1 cellular context compared by ENCODE assay signal in the genomic region with DNA sequence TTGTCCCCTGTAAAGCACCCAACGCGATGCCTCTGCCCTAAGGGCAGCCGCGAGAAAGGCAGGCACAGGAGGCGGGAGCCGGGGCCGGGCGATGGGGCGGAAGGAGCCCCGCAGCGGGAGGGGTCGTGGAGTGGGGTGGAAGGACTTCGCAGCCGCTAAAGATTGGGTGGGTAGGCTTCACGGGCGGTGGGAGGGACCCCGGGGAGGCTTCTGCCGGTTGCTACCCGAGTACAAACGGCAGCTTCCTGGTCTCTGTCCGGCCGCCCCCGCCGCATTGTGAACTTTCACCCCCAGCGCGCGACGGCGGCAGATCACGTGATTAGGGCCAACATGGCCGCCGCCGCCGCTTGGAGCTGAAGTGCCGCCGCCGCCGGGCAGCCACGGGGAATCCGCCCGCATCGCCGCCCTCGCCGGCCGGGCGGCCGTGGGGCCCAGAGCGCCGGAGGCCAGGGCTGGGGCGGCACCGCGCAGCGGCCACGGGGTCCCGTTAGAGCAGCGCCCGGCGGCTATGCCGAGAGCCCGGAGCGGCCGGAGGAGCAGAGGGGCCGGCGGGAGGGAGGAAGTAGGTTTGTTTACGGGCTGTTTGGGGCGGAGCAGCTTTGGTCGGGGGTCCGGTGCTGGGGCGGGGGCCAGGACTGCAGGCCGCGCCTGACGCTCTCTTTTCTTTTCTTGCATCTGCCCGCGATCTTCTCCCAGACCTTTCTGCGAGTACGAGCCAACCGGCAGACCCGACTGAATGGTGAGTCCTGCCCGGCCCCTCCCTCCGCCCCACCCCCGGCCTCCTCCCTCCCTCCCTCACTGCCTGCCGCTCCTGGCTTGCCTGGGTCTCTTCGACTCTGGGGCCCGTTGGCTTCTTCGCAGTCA.
TF ChIP-seq lines count a peak whose summit lies in the region.

No MANE protein-coding gene starts in this region.

TF ChIP-seq in HepG2, 621 proteins besides CTCF, POLR2A, EP300 and RAD21 (continued from another document and continues in another):
- peak; percentile 73 for TF ChIP-seq ZNF274 (CRISPR knock-in tag; IDR thresholded peaks at IDR 0.05)
- TF ChIP-seq FLYWCH1 (CRISPR knock-in tag; IDR thresholded peaks at IDR 0.05), result no peak
- TF ChIP-seq POLR2AphosphoS5 (IDR thresholded peaks at IDR 0.05; ENCODE audit: low read depth, low read length), result peak; percentile 59
- TF ChIP-seq CHCHD3 (CRISPR knock-in tag; IDR thresholded peaks at IDR 0.05), result no peak
- peak; percentile 67; the same call in 1 of the 2 replicates for TF ChIP-seq ZNF350 (CRISPR knock-in tag; IDR thresholded peaks at IDR 0.05; ENCODE audit: borderline replicate concordance, low read depth)
- TF ChIP-seq, protein P1, sequence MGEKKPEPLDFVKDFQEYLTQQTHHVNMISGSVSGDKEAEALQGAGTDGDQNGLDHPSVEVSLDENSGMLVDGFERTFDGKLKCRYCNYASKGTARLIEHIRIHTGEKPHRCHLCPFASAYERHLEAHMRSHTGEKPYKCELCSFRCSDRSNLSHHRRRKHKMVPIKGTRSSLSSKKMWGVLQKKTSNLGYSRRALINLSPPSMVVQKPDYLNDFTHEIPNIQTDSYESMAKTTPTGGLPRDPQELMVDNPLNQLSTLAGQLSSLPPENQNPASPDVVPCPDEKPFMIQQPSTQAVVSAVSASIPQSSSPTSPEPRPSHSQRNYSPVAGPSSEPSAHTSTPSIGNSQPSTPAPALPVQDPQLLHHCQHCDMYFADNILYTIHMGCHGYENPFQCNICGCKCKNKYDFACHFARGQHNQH (CRISPR knock-in tag; IDR thresholded peaks at IDR 0.05), result peak; percentile 62; the same call in 1 of the 2 replicates
- no peak for TF ChIP-seq ZNF136 (CRISPR knock-in tag; IDR thresholded peaks at IDR 0.05; ENCODE audit: low read depth)
- 0 out of 2 replicates have a peak, but pooled peaks have one; percentile 14 for TF ChIP-seq NR2F6 (IDR thresholded peaks at IDR 0.05)
- peak; percentile 70; the same call in 1 of the 2 replicates for TF ChIP-seq NR2F6 (CRISPR knock-in tag; IDR thresholded peaks at IDR 0.05)
- TF ChIP-seq NFE2L1 (CRISPR knock-in tag; IDR thresholded peaks at IDR 0.05; ENCODE audit: borderline replicate concordance), result no peak
- TF ChIP-seq ZNF256 (CRISPR knock-in tag; conservative IDR thresholded peaks at IDR 0.05), result no peak
- TF ChIP-seq KDM5B (CRISPR knock-in tag; IDR thresholded peaks at IDR 0.05; ENCODE audit: borderline replicate concordance), result peak; percentile 69
- TF ChIP-seq, protein P2, sequence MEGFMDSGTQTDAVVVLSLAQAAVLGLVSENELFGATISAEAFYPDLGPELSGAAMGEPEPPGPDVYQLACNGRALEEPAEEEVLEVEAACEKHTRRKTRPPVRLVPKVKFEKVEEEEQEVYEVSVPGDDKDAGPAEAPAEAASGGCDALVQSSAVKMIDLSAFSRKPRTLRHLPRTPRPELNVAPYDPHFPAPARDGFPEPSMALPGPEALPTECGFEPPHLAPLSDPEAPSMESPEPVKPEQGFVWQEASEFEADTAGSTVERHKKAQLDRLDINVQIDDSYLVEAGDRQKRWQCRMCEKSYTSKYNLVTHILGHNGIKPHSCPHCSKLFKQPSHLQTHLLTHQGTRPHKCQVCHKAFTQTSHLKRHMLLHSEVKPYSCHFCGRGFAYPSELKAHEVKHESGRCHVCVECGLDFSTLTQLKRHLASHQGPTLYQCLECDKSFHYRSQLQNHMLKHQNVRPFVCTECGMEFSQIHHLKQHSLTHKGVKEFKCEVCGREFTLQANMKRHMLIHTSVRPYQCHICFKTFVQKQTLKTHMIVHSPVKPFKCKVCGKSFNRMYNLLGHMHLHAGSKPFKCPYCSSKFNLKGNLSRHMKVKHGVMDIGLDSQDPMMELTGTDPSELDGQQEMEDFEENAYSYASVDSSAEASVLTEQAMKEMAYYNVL (CRISPR knock-in tag; IDR thresholded peaks at IDR 0.05; ENCODE audit: borderline replicate concordance), result peak; percentile 50; the same call in 1 of the 2 replicates
- no peak for TF ChIP-seq REL (CRISPR knock-in tag; conservative IDR thresholded peaks at IDR 0.05)
- TF ChIP-seq ZNF44 (CRISPR knock-in tag; IDR thresholded peaks at IDR 0.05), result no peak
- TF ChIP-seq ZKSCAN8 (CRISPR knock-in tag; IDR thresholded peaks at IDR 0.05; ENCODE audit: borderline replicate concordance), result no peak
- TF ChIP-seq SP1 (IDR thresholded peaks at IDR 0.05), result no peak
- TF ChIP-seq SP1 (CRISPR knock-in tag; IDR thresholded peaks at IDR 0.05), result 0 out of 2 replicates have a peak, but pooled peaks have one; percentile 21
- TF ChIP-seq, protein P3, sequence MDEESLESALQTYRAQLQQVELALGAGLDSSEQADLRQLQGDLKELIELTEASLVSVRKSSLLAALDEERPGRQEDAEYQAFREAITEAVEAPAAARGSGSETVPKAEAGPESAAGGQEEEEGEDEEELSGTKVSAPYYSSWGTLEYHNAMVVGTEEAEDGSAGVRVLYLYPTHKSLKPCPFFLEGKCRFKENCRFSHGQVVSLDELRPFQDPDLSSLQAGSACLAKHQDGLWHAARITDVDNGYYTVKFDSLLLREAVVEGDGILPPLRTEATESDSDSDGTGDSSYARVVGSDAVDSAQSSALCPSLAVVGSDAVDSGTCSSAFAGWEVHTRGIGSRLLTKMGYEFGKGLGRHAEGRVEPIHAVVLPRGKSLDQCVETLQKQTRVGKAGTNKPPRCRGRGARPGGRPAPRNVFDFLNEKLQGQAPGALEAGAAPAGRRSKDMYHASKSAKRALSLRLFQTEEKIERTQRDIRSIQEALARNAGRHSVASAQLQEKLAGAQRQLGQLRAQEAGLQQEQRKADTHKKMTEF (CRISPR knock-in tag; IDR thresholded peaks at IDR 0.05), result peak; percentile 45; the same call in 1 of the 2 replicates
- TF ChIP-seq ZNF749 (CRISPR knock-in tag; IDR thresholded peaks at IDR 0.05; ENCODE audit: borderline replicate concordance), result peak; percentile 46; the same call in 1 of the 2 replicates
- TF ChIP-seq SPEN (CRISPR knock-in tag; IDR thresholded peaks at IDR 0.05; ENCODE audit: low read depth), result peak; percentile 98
- TF ChIP-seq ESRRA (CRISPR knock-in tag; IDR thresholded peaks at IDR 0.05; ENCODE audit: low read depth), result 0 out of 2 replicates have a peak, but pooled peaks have one; percentile 51
- peak; percentile 57 for TF ChIP-seq AGO1 (IDR thresholded peaks at IDR 0.05; ENCODE audit: low read depth, low read length, poor library complexity, severe bottlenecking)
- TF ChIP-seq ZNF567 (CRISPR knock-in tag; IDR thresholded peaks at IDR 0.05; ENCODE audit: borderline replicate concordance), result 0 out of 2 replicates have a peak, but pooled peaks have one; percentile 32
- TF ChIP-seq, protein P4, sequence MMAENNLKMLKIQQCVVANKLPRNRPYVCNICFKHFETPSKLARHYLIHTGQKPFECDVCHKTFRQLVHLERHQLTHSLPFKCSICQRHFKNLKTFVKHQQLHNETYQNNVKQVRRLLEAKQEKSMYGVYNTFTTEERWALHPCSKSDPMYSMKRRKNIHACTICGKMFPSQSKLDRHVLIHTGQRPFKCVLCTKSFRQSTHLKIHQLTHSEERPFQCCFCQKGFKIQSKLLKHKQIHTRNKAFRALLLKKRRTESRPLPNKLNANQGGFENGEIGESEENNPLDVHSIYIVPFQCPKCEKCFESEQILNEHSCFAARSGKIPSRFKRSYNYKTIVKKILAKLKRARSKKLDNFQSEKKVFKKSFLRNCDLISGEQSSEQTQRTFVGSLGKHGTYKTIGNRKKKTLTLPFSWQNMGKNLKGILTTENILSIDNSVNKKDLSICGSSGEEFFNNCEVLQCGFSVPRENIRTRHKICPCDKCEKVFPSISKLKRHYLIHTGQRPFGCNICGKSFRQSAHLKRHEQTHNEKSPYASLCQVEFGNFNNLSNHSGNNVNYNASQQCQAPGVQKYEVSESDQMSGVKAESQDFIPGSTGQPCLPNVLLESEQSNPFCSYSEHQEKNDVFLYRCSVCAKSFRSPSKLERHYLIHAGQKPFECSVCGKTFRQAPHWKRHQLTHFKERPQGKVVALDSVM (CRISPR knock-in tag; IDR thresholded peaks at IDR 0.05), result peak; percentile 16; the same call in 1 of the 2 replicates
- peak; percentile 26; the same call in 1 of the 2 replicates for TF ChIP-seq HCFC1 (IDR thresholded peaks at IDR 0.05; ENCODE audit: low read depth, low read length)
- TF ChIP-seq ZNF772 (CRISPR knock-in tag; IDR thresholded peaks at IDR 0.05), result peak; percentile 61; the same call in 1 of the 2 replicates
- TF ChIP-seq RNF2 (conservative IDR thresholded peaks at IDR 0.05; ENCODE audit: low read depth), result peak; percentile 69; the same call in 1 of the 2 replicates
- TF ChIP-seq, protein P5, sequence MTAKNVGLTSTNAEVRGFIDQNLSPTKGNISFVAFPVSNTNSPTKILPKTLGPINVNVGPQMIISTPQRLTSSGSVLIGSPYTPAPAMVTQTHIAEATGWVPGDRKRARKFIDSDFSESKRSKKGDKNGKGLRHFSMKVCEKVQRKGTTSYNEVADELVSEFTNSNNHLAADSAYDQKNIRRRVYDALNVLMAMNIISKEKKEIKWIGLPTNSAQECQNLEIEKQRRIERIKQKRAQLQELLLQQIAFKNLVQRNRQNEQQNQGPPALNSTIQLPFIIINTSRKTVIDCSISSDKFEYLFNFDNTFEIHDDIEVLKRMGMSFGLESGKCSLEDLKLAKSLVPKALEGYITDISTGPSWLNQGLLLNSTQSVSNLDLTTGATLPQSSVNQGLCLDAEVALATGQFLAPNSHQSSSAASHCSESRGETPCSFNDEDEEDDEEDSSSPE (CRISPR knock-in tag; IDR thresholded peaks at IDR 0.05), result peak; percentile 56; the same call in 1 of the 2 replicates
- TF ChIP-seq, protein P6, sequence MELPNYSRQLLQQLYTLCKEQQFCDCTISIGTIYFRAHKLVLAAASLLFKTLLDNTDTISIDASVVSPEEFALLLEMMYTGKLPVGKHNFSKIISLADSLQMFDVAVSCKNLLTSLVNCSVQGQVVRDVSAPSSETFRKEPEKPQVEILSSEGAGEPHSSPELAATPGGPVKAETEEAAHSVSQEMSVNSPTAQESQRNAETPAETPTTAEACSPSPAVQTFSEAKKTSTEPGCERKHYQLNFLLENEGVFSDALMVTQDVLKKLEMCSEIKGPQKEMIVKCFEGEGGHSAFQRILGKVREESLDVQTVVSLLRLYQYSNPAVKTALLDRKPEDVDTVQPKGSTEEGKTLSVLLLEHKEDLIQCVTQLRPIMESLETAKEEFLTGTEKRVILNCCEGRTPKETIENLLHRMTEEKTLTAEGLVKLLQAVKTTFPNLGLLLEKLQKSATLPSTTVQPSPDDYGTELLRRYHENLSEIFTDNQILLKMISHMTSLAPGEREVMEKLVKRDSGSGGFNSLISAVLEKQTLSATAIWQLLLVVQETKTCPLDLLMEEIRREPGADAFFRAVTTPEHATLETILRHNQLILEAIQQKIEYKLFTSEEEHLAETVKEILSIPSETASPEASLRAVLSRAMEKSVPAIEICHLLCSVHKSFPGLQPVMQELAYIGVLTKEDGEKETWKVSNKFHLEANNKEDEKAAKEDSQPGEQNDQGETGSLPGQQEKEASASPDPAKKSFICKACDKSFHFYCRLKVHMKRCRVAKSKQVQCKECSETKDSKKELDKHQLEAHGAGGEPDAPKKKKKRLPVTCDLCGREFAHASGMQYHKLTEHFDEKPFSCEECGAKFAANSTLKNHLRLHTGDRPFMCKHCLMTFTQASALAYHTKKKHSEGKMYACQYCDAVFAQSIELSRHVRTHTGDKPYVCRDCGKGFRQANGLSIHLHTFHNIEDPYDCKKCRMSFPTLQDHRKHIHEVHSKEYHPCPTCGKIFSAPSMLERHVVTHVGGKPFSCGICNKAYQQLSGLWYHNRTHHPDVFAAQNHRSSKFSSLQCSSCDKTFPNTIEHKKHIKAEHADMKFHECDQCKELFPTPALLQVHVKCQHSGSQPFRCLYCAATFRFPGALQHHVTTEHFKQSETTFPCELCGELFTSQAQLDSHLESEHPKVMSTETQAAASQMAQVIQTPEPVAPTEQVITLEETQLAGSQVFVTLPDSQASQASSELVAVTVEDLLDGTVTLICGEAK (IDR thresholded peaks at IDR 0.05), result no peak
- TF ChIP-seq, protein P6 (CRISPR knock-in tag; IDR thresholded peaks at IDR 0.05), result peak; percentile 77
- peak; percentile 74; the same call in 1 of the 2 replicates for TF ChIP-seq MTA1 (CRISPR knock-in tag; IDR thresholded peaks at IDR 0.05; ENCODE audit: borderline replicate concordance)
- TF ChIP-seq, protein P7, sequence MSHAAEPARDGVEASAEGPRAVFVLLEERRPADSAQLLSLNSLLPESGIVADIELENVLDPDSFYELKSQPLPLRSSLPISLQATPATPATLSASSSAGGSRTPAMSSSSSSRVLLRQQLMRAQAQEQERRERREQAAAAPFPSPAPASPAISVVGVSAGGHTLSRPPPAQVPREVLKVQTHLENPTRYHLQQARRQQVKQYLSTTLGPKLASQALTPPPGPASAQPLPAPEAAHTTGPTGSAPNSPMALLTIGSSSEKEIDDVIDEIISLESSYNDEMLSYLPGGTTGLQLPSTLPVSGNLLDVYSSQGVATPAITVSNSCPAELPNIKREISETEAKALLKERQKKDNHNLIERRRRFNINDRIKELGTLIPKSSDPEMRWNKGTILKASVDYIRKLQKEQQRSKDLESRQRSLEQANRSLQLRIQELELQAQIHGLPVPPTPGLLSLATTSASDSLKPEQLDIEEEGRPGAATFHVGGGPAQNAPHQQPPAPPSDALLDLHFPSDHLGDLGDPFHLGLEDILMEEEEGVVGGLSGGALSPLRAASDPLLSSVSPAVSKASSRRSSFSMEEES (CRISPR knock-in tag; IDR thresholded peaks at IDR 0.05), result peak; percentile 79; the same call in 1 of the 2 replicates
